Comparison of ENCODE assay signal across 20 cellular contexts in the genomic region with DNA sequence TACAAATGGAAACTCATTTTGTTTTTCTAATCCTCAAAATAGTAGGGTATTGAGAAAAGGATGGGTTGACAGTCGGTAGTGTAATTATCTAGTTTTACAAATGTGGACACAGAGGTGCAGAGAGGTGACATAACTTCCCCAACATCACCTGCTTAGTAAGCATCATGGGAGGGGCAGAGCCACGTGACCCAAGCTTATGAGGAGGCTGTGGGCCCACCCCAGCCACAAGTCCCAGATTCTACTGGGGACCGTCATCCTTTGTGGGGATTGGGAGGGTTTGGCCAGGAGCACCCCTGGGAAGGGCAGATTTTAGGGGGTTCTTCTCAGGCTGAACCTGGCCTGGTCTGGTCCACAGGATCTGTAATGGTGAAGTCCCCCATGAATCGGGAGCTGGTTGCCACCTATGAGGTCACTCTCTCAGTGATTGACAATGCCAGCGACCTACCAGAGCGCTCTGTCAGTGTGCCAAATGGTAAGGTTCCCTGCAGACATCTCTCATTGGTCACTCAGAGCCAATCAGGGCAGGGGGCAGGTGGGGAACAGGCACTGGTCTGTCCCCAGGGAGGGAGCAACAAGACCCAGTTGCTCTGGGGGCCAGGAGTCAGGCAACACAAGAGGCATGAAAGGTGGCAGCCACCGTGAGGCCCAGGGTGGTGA. TPM values are rescaled to one million over a fixed set of nuclear protein-coding genes. Genes with fewer than 3 reads are reported as not detected.
DNase-seq lines count a peak whose midpoint lies in the region; ATAC-seq and TF ChIP-seq lines count a peak whose summit lies in the region.
"Had no signal": no experiment of that assay in that cellular context is flagged by ENCODE, and none has a peak within 500 bp of the region (broad histone marks: within the 10 kb centered on the region; RNA-seq: fewer than 3 reads in every experiment).

No MANE protein-coding gene starts in this region.

- H3K27me3 ChIP-seq in HL-60 (ENCODE audit: insufficient read depth, poor library complexity, severe bottlenecking): no peaks in the 10 kb centered on the region
- no peaks in the 10 kb centered on the region for H3K27me3 ChIP-seq in mesendoderm (ENCODE audit: insufficient read depth, low read length, poor library complexity)
- no peaks in the 10 kb centered on the region for H3K27me3 ChIP-seq in thyroid gland
- H3K27me3 ChIP-seq: BLaER1 had no signal

- H3K56ac ChIP-seq in mesendoderm (ENCODE audit: low read length): no peak overlapping the region

- H3K4me2 ChIP-seq in mesendoderm (ENCODE audit: low read length): no peak overlapping the region
- H3K4me2 ChIP-seq: BLaER1 had no signal

- peak overlapping the region; percentile 61 for H3K27ac Mint-ChIP-seq in activated CD8-positive, alpha-beta T cell treated with anti-CD3 and anti-CD28 coated beads for 36 hours
- H3K27ac Mint-ChIP-seq: activated CD4-positive, alpha-beta T cell treated with anti-CD3 and anti-CD28 coated beads, Interleukin-2, amount 10 ng/mL, durations not matched to agents 7 days and 5 days; activated T-helper 1 cell treated with anti-CD3 and anti-CD28 coated beads, Interleukin-12 subunit alpha, Interleukin-12 subunit beta, Interleukin-2, Interleukin-4 antibody, amounts not matched to agents 30 ng/mL and 10 ng/mL and 1 ng/mL, durations not matched to agents 14 hours and 24 hours and 36 hours; T-helper 17 cell had no signal

- H4K5ac ChIP-seq in mesendoderm (ENCODE audit: low read length): no peak overlapping the region

- H2BK15ac ChIP-seq in mesendoderm (replicated peaks; ENCODE audit: low read depth): no peak overlapping the region

- H3K9me3 ChIP-seq in thyroid gland: no peaks in the 10 kb centered on the region
- H3K9me3 ChIP-seq: BLaER1, HAP-1, lower lobe of right lung, prostate gland had no signal

- no peak overlapping the region for H3K18ac ChIP-seq in mesendoderm (ENCODE audit: low read length)

- POLR2A ChIA-PET in activated CD8-positive, alpha-beta T cell treated with anti-CD3 and anti-CD28 coated beads for 36 hours (lab: Charles Lee): interaction anchor here (0.9 to 1.6 kb wide), 5 partner anchors 8 to 96 kb away, joined by 3 to 5 read pairs (median 3); a partner anchor contains a TSS

- WGBS in mesendoderm (ENCODE audit: extremely low coverage, insufficient coverage, low lambda C conversion rate): no CpG with 5 or more reads among the region's 7 CpGs
- 80 to 84% methylated on average over 5 to 7 of the region's 7 CpGs for WGBS in thyroid gland, 2 donors

- H3K36me3 Mint-ChIP-seq in activated CD8-positive, alpha-beta T cell treated with anti-CD3 and anti-CD28 coated beads for 36 hours (ENCODE audit: low read depth): no peaks in the 10 kb centered on the region

- no peak overlapping the region for H3K9ac ChIP-seq in mesendoderm (ENCODE audit: low read length)
- H3K9ac ChIP-seq: BLaER1 had no signal

- no peaks in the 10 kb centered on the region for H3K27me3 Mint-ChIP-seq in activated CD8-positive, alpha-beta T cell treated with anti-CD3 and anti-CD28 coated beads for 36 hours
- H3K27me3 Mint-ChIP-seq: activated CD4-positive, alpha-beta T cell treated with anti-CD3 and anti-CD28 coated beads, Interleukin-2, amount 10 ng/mL, durations not matched to agents 7 days and 5 days; central memory CD8-positive, alpha-beta T cell; T-helper 17 cell had no signal

- TF ChIP-seq CTCF in HL-60 (IDR thresholded peaks at IDR 0.05; ENCODE audit: insufficient read depth, low read length): no peak
- TF ChIP-seq CTCF in activated CD8-positive, alpha-beta T cell treated with anti-CD3 and anti-CD28 coated beads for 36 hours (IDR thresholded peaks at IDR 0.05): no peak
- TF ChIP-seq CTCF in thyroid gland (IDR thresholded peaks at IDR 0.05): no peak

- CTCF ChIA-PET in activated CD8-positive, alpha-beta T cell treated with anti-CD3 and anti-CD28 coated beads for 36 hours (lab: Charles Lee): interaction anchor here (0.6 kb wide), 1 partner anchor 229 kb away, joined by 3 read pairs; no protein-coding TSS in a partner anchor

- TF ChIP-seq POLR2A in thyroid gland (IDR thresholded peaks at IDR 0.05): no peak

- DNase-seq in CMK (ENCODE audit: low read depth) (peak; percentile 64), HL-60 (ENCODE audit: low read depth in 1 of 2, low spot score in 1 of 2) (no peak), mesendoderm (peak; percentile 58), anterior cingulate cortex (lab: John Stamatoyannopoulos, UW) (no peak), thyroid gland (no peak)
- peak; percentile 55 for DNase-seq in activated CD8-positive, alpha-beta T cell treated with anti-CD3 and anti-CD28 coated beads for 36 hours
- no peak for DNase-seq in stimulated activated CD8-positive, alpha-beta memory T cell treated with anti-CD3 and anti-CD28 coated beads, Interleukin-4, amount 100 ng/mL, for 48 hours
- DNase-seq: activated CD4-positive, alpha-beta T cell treated with anti-CD3 and anti-CD28 coated beads, Interleukin-2, amount 10 ng/mL, durations not matched to agents 7 days and 5 days; activated naive CD4-positive, alpha-beta T cell treated with anti-CD3 and anti-CD28 coated beads, Interleukin-2, amount 50 U/mL, for 16 hours; lower lobe of right lung; NCI-H526; T-helper 17 cell had no signal

- H3K79me1 ChIP-seq in mesendoderm (ENCODE audit: low read length): no peaks in the 10 kb centered on the region

- no peak overlapping the region for H2BK5ac ChIP-seq in mesendoderm (ENCODE audit: low read length)

- H3K27ac ChIP-seq in HL-60 (replicated peaks) (peak overlapping the region; percentile 60; the same call in 1 of the 2 replicates), mesendoderm (ENCODE audit: low read depth, low read length) (no peak overlapping the region), thyroid gland (no peak overlapping the region)
- H3K27ac ChIP-seq: BLaER1, lower lobe of right lung, prostate gland, SK-N-MC had no signal

- H4K8ac ChIP-seq in mesendoderm (ENCODE audit: low read depth, low read length): no peak overlapping the region

- no peak overlapping the region for H3K4me3 Mint-ChIP-seq in activated CD8-positive, alpha-beta T cell treated with anti-CD3 and anti-CD28 coated beads for 36 hours
- H3K4me3 Mint-ChIP-seq: activated CD4-positive, alpha-beta T cell treated with anti-CD3 and anti-CD28 coated beads, Interleukin-2, amount 10 ng/mL, durations not matched to agents 7 days and 5 days; activated T-helper 1 cell treated with anti-CD3 and anti-CD28 coated beads, Interleukin-12 subunit alpha, Interleukin-12 subunit beta, Interleukin-2, Interleukin-4 antibody, amounts not matched to agents 30 ng/mL and 10 ng/mL and 1 ng/mL, durations not matched to agents 14 hours and 24 hours and 36 hours; central memory CD8-positive, alpha-beta T cell; neural crest cell; T-helper 17 cell had no signal

- H3K4me1 Mint-ChIP-seq in activated CD8-positive, alpha-beta T cell treated with anti-CD3 and anti-CD28 coated beads for 36 hours (ENCODE audit: low read depth): peaks cover 21% of the 10 kb centered on the region
- H3K4me1 Mint-ChIP-seq: neural crest cell had no signal

- H3K4me3 ChIP-seq in HL-60 (replicated peaks; ENCODE audit: insufficient read depth, low read length) (no peak overlapping the region), mesendoderm (ENCODE audit: low read length) (no peak overlapping the region), thyroid gland (replicated peaks in 1 of 3) (no peak overlapping the region)
- H3K4me3 ChIP-seq: BLaER1, HAP-1, lower lobe of right lung, prostate gland, SK-N-MC had no signal

- no peaks in the 10 kb centered on the region for H3K79me2 ChIP-seq in mesendoderm (ENCODE audit: control insufficient read depth, insufficient read depth, low read length)

- no peak overlapping the region for H3K23ac ChIP-seq in mesendoderm (ENCODE audit: low read length)

- H2BK120ac ChIP-seq in mesendoderm (ENCODE audit: low read depth, low read length): no peak overlapping the region

- H2AK5ac ChIP-seq in mesendoderm (ENCODE audit: low read length): no peak overlapping the region

- H3K4me1 ChIP-seq in mesendoderm (ENCODE audit: control insufficient read depth, low read depth, low read length): no peaks in the 10 kb centered on the region
- no peaks in the 10 kb centered on the region for H3K4me1 ChIP-seq in thyroid gland
- H3K4me1 ChIP-seq: BLaER1, HAP-1, lower lobe of right lung, prostate gland had no signal

- intact Hi-C loops in activated CD8-positive, alpha-beta T cell treated with anti-CD3 and anti-CD28 coated beads for 36 hours (cut with micrococcal nuclease): no loop called here
- intact Hi-C loops in thyroid gland (cut with DNase I): no loop called here

- no peak overlapping the region for H3K4ac ChIP-seq in mesendoderm (ENCODE audit: low read depth, low read length)

- ATAC-seq in activated CD8-positive, alpha-beta T cell treated with anti-CD3 and anti-CD28 coated beads for 36 hours: peak; percentile 52
- no peak for ATAC-seq in GM19324 (IDR thresholded peaks at IDR 0.05; ENCODE audit: low FRiP score, unreplicated experiment)
- ATAC-seq: T-helper 17 cell had no signal

- no peaks in the 10 kb centered on the region for H3K9me3 Mint-ChIP-seq in activated CD8-positive, alpha-beta T cell treated with anti-CD3 and anti-CD28 coated beads for 36 hours
- H3K9me3 Mint-ChIP-seq: activated CD4-positive, alpha-beta T cell treated with anti-CD3 and anti-CD28 coated beads, Interleukin-2, amount 10 ng/mL, durations not matched to agents 7 days and 5 days; activated T-helper 1 cell treated with anti-CD3 and anti-CD28 coated beads, Interleukin-12 subunit alpha, Interleukin-12 subunit beta, Interleukin-2, Interleukin-4 antibody, amounts not matched to agents 30 ng/mL and 10 ng/mL and 1 ng/mL, durations not matched to agents 14 hours and 24 hours and 36 hours; central memory CD8-positive, alpha-beta T cell had no signal

- H3K36me3 ChIP-seq in mesendoderm (ENCODE audit: control insufficient read depth, insufficient read depth, low read length) (no peaks in the 10 kb centered on the region), thyroid gland (no peaks in the 10 kb centered on the region)
- H3K36me3 ChIP-seq: BLaER1, HAP-1, lower lobe of right lung, prostate gland had no signal

RNA-seq across cellular contexts. Expression of a gene that starts 23.6 kb away (rescaled TPM):
- 10 to 100 TPM; 59.6 to 61.0 TPM for total RNA-seq in activated CD8-positive, alpha-beta T cell treated with anti-CD3 and anti-CD28 coated beads for 36 hours
- 0.01 TPM for polyA plus RNA-seq in mesendoderm (2013, experiment 1 of 2)
- 0.07 TPM for polyA plus RNA-seq in mesendoderm (2013, experiment 2 of 2)
- total RNA-seq in thyroid gland: 10 to 100 TPM; 20.0 to 27.2 (median 21.3) TPM
- total RNA-seq: neural crest cell had no signal

RNA-seq across cellular contexts. Expression of a gene that starts 54.2 kb away (rescaled TPM):
- 100 to 1,000 TPM in 1 of 2 experiments, 10 to 100 TPM in 1; 94.2 to 101 TPM for total RNA-seq in activated CD8-positive, alpha-beta T cell treated with anti-CD3 and anti-CD28 coated beads for 36 hours
- polyA plus RNA-seq in mesendoderm (2013, experiment 1 of 2): 164 TPM
- polyA plus RNA-seq in mesendoderm (2013, experiment 2 of 2): 164 TPM
- 1,000 to 10,000 TPM in 3 of 4 donors, 100 to 1,000 TPM in 1; 978 to 1,211 (median 1,123) TPM for total RNA-seq in thyroid gland

Comparison
In these comparisons a context has a peak if more than half of its experiments do, and no peak if none do; other contexts are left out.
1. DNase-seq: peak in CMK (single experiment), activated CD8-positive, alpha-beta T cell treated with anti-CD3 and anti-CD28 coated beads for 36 hours (single experiment) and mesendoderm (single experiment); none in HL-60 (0 of 2), anterior cingulate cortex (0 of 58), stimulated activated CD8-positive, alpha-beta memory T cell treated with anti-CD3 and anti-CD28 coated beads, Interleukin-4, amount 100 ng/mL, for 48 hours (single experiment) and thyroid gland (0 of 2).
2. RNA of a gene that starts 54.2 kb away (total RNA-seq): 978 to 1,211 TPM in thyroid gland; 94.2 to 101 TPM in activated CD8-positive, alpha-beta T cell treated with anti-CD3 and anti-CD28 coated beads for 36 hours; every median in the first group is over 4 times any median in the second.